In the genomic region with DNA sequence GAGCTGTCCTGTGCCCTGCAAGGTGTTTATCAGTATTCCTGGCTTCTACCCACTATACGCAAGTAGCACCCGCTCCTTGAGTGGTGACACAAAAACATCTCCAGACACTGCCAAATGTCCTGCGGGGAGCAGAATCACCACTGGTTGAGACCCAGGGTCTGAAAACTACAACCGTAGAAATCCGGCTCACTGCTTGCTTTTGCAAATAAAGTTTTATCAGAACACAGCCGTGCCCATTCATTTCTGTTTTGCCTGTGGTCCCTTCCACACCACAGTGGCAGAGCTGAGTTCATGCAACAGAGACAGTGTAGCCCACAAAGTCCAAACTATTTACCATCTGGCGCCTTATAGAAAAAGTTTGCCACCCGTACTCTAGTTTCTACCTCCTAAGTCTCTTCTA, we compare ENCODE assay signal across 8 cellular contexts.
"Had no signal": no experiment of that assay in that cellular context is flagged by ENCODE, and none has a peak within 500 bp of the region (broad histone marks: within the 10 kb centered on the region; RNA-seq: fewer than 3 reads in every experiment).

No MANE protein-coding gene starts in this region.

- FAIRE-seq: G401.6, GM12878, GM12891, GM12892, GM18507, GM19239 had no signal

- H3K4me3 ChIP-seq: GM12878 had no signal

- ATAC-seq: GM12878 had no signal

- DNase-seq: GDM1, GF-D8 had no signal
